ENCODE assay signal across 29 cellular contexts in genomic region chr17:71883845-71884244, GRCh38.
"Had no signal": no experiment of that assay in that cellular context is flagged by ENCODE, and none has a peak within 500 bp of the region (broad histone marks: within the 10 kb centered on the region; RNA-seq: fewer than 3 reads in every experiment).

No MANE protein-coding gene starts in this region.

- H3K27me3 ChIP-seq: body of pancreas, cardiac muscle cell, colonic mucosa had no signal

- DNase-seq: activated CD4-positive, alpha-beta T cell treated with anti-CD3 and anti-CD28 coated beads for 1 hour; activated CD4-positive, alpha-beta T cell treated with anti-CD3 and anti-CD28 coated beads for 4 hours; activated CD4-positive, alpha-beta T cell treated with anti-CD3 and anti-CD28 coated beads, Interleukin-2, amount 10 ng/mL, durations not matched to agents 7 days and 5 days; activated CD4-positive, alpha-beta T cell treated with anti-CD3 and anti-CD28 coated beads, Interleukin-2, amount 50 U/mL, for 4 hours; activated CD8-positive, alpha-beta memory T cell treated with anti-CD3 and anti-CD28 coated beads for 24 hours; activated CD8-positive, alpha-beta T cell treated with anti-CD3 and anti-CD28 coated beads for 36 hours; activated effector memory CD4-positive, alpha-beta T cell treated with Interleukin-2 at 50 U/mL for 16 hours; activated gamma-delta T cell treated with Interleukin-2 at 50 U/mL for 16 hours; activated naive CD4-positive, alpha-beta T cell treated with anti-CD3 and anti-CD28 coated beads, Interleukin-2, amount 50 U/mL, for 16 hours; activated naive CD4-positive, alpha-beta T cell treated with Interleukin-2 at 50 U/mL for 16 hours; activated T-cell treated with anti-CD3 and anti-CD28 coated beads, Interleukin-2, amount 50 U/mL, for 4 hours; amniotic stem cell; anterior cingulate cortex; body of pancreas; central memory CD4-positive, alpha-beta T cell; cerebellar nuclear complex; colonic mucosa; effector memory CD4-positive, alpha-beta T cell; endodermal cell; foreskin fibroblast; head of caudate nucleus; T-helper 2 cell had no signal

- FAIRE-seq: frontal cortex, TTC549 had no signal

- H3K36me3 ChIP-seq: cardiac muscle cell, colonic mucosa had no signal

- H3K4me1 ChIP-seq: body of pancreas, colonic mucosa had no signal

- H3K9me3 ChIP-seq: body of pancreas, colonic mucosa had no signal

- H3K27ac ChIP-seq: body of pancreas, cardiac muscle cell, colonic mucosa, VCaP had no signal

- ATAC-seq: activated CD8-positive, alpha-beta T cell treated with anti-CD3 and anti-CD28 coated beads for 36 hours; activated T-cell treated with anti-CD3 and anti-CD28 coated beads, Interleukin-2, amount 50 U/mL, for 4 hours; activated T-helper 17 cell treated with anti-CD3 and anti-CD28 coated beads, Interleukin-2, amount 50 U/mL, for 72 hours; body of pancreas; esophagus mucosa; WTC11 had no signal

- H3K4me3 ChIP-seq: body of pancreas, cardiac muscle cell, colonic mucosa had no signal
